Comparison of ENCODE assay signal across 8 cellular contexts in genomic region chr22:31753005-31753633, GRCh38. TPM values are rescaled to one million over a fixed set of nuclear protein-coding genes. Genes with fewer than 3 reads are reported as not detected.
A peak's percentile ranks its signal among the peaks of the same experiment; 100 is the strongest.
DNase-seq lines count a peak whose midpoint lies in the region; ATAC-seq and TF ChIP-seq lines count a peak whose summit lies in the region.

No MANE protein-coding gene starts in this region.

- H3K27ac Mint-ChIP-seq in neural progenitor cell = peak overlapping the region; percentile 96

- peak overlapping the region; percentile 89 for H3K27ac ChIP-seq in neural progenitor cell

- H3K4me3 ChIP-seq in fibroblast of the aortic adventitia (ENCODE audit: low read depth, low read length) = peak overlapping the region; percentile 66
- peak overlapping the region; percentile 71 for H3K4me3 ChIP-seq in neural progenitor cell

- H3K9me3 ChIP-seq in neural progenitor cell (ENCODE audit: low read depth) = no peaks in the 10 kb centered on the region

- no peaks in the 10 kb centered on the region for H3K36me3 Mint-ChIP-seq in neural progenitor cell

- H4K20me1 ChIP-seq in neural progenitor cell (ENCODE audit: low read depth) = no peaks in the 10 kb centered on the region

- no peaks in the 10 kb centered on the region for H3K27me3 ChIP-seq in neural progenitor cell

- peak overlapping the region; percentile 80 for H3K4me2 ChIP-seq in neural progenitor cell

- peak overlapping the region; percentile 96 for H2AFZ ChIP-seq in neural progenitor cell (replicated peaks)

- H3K9ac ChIP-seq in neural progenitor cell = peak overlapping the region; percentile 57

- peak overlapping the region; percentile 94 for H3K4me3 Mint-ChIP-seq in neural progenitor cell

- H3K27me3 Mint-ChIP-seq in neural progenitor cell (ENCODE audit: insufficient read depth, low read depth) = peaks cover 2% of the 10 kb centered on the region

- H3F3A ChIP-seq in neural progenitor cell (ENCODE audit: low read depth) = peaks cover 57% of the 10 kb centered on the region

- DNase-seq in DMS153 (lab: John Stamatoyannopoulos, UW) (peak; percentile 77), MV-4-11 (lab: John Stamatoyannopoulos, UW) (peak; percentile 18), fibroblast of the aortic adventitia (ENCODE audit: low read depth) (no peak), neural progenitor cell (ENCODE audit: low spot score) (peak; percentile 93), NCI-H2171 treated with DMSO at 0.1 percent for 48 hours (lab: John Stamatoyannopoulos, UW) (no peak), NCI-H2081 (lab: John Stamatoyannopoulos, UW) (no peak)
- DNase-seq in activated CD8-positive, alpha-beta memory T cell treated with anti-CD3 and anti-CD28 coated beads for 24 hours = peak; percentile 70

- peaks cover 27% of the 10 kb centered on the region for H3K4me1 ChIP-seq in neural progenitor cell

- H3K79me2 ChIP-seq in neural progenitor cell (ENCODE audit: low read depth) = peaks cover 37% of the 10 kb centered on the region

- no peaks in the 10 kb centered on the region for H3K9me3 Mint-ChIP-seq in neural progenitor cell

- H3K36me3 ChIP-seq in neural progenitor cell = no peaks in the 10 kb centered on the region

- peaks cover 51% of the 10 kb centered on the region for H3K4me1 Mint-ChIP-seq in neural progenitor cell

- ATAC-seq in GM21526 (IDR thresholded peaks at IDR 0.05; ENCODE audit: low FRiP score, unreplicated experiment) = peak; percentile 7

- TF ChIP-seq CTCF in fibroblast of the aortic adventitia (IDR thresholded peaks at IDR 0.05; ENCODE audit: insufficient read depth, low read length) (no peak), neural progenitor cell (IDR thresholded peaks at IDR 0.05) (no peak)

RNA-seq across cellular contexts. Expression of gene DEPDC5, which starts 0.7 kb away (rescaled TPM):
- total RNA-seq in fibroblast of the aortic adventitia (ENCODE audit: low replicate concordance) (10.7 and 17.7 TPM in 2 replicates), neural progenitor cell (ENCODE audit: low replicate concordance) (18.3 and 37.1 TPM in 2 replicates)

RNA-seq across cellular contexts. Expression of gene PRR14L, which starts 3.2 kb away (rescaled TPM):
- total RNA-seq in fibroblast of the aortic adventitia (ENCODE audit: low replicate concordance) (19.8 and 28.5 TPM in 2 replicates), neural progenitor cell (ENCODE audit: low replicate concordance) (60.1 and 74.2 TPM in 2 replicates)

Comparison
In these comparisons a context has a peak if more than half of its experiments do, and no peak if none do; other contexts are left out.
1. DNase-seq: peak in DMS153 (single experiment), MV-4-11 (single experiment), activated CD8-positive, alpha-beta memory T cell treated with anti-CD3 and anti-CD28 coated beads for 24 hours (single experiment) and neural progenitor cell (single experiment); none in fibroblast of the aortic adventitia (single experiment), NCI-H2171 treated with DMSO at 0.1 percent for 48 hours (single experiment) and NCI-H2081 (0 of 2).